14 cellular contexts compared by ENCODE assay signal in genomic region chr1:3084154-3084553, GRCh38. TPM values are rescaled to one million over a fixed set of nuclear protein-coding genes. Genes with fewer than 3 reads are reported as not detected.
DNase-seq lines count a peak whose midpoint lies in the region; ATAC-seq and TF ChIP-seq lines count a peak whose summit lies in the region.
"Had no signal": no experiment of that assay in that cellular context is flagged by ENCODE, and none has a peak within 500 bp of the region (broad histone marks: within the 10 kb centered on the region; RNA-seq: fewer than 3 reads in every experiment).

No MANE protein-coding gene starts in this region.

- H3K9me3 ChIP-seq in neural progenitor cell (ENCODE audit: low read depth), result no peaks in the 10 kb centered on the region

- H2AFZ ChIP-seq in GM23338, result no peak overlapping the region
- H2AFZ ChIP-seq in neural progenitor cell (replicated peaks), result no peak overlapping the region

- peak overlapping the region; percentile 20 for H3K9ac ChIP-seq in neural progenitor cell

- no peaks in the 10 kb centered on the region for H3K9me3 Mint-ChIP-seq in GM23338
- H3K9me3 Mint-ChIP-seq in neural progenitor cell, result no peaks in the 10 kb centered on the region
- H3K9me3 Mint-ChIP-seq: CD8-positive, alpha-beta T cell; H9 had no signal

- no peaks in the 10 kb centered on the region for H3K9me2 ChIP-seq in GM23338 (ENCODE audit: insufficient read depth)

- H3K4me1 Mint-ChIP-seq in GM23338 (no peaks in the 10 kb centered on the region; the same call in 2 of the 3 replicates), neural progenitor cell (peaks cover 31% of the 10 kb centered on the region)
- H3K4me1 Mint-ChIP-seq: CD14-positive monocyte had no signal

- H3K27ac Mint-ChIP-seq in GM23338 (no peak overlapping the region), neural progenitor cell (no peak overlapping the region)
- H3K27ac Mint-ChIP-seq: CD14-positive monocyte; CD8-positive, alpha-beta T cell had no signal

- H4K20me1 ChIP-seq in GM23338 (replicated peaks; ENCODE audit: insufficient read depth) (no peaks in the 10 kb centered on the region), neural progenitor cell (ENCODE audit: low read depth) (no peaks in the 10 kb centered on the region)

- no peaks in the 10 kb centered on the region for H3K36me3 Mint-ChIP-seq in GM23338 (ENCODE audit: low read depth)
- no peaks in the 10 kb centered on the region for H3K36me3 Mint-ChIP-seq in neural progenitor cell
- H3K36me3 Mint-ChIP-seq: CD14-positive monocyte; CD8-positive, alpha-beta T cell had no signal

- H3K4me3 Mint-ChIP-seq in GM23338 (no peak overlapping the region), neural progenitor cell (no peak overlapping the region)
- H3K4me3 Mint-ChIP-seq: CD14-positive monocyte; CD8-positive, alpha-beta T cell; H9 had no signal

- DNase-seq in DMS79 treated with DMSO at 0.1 percent for 48 hours (lab: John Stamatoyannopoulos, UW), result peak; percentile 32
- no peak for DNase-seq in DMS79 (lab: John Stamatoyannopoulos, UW)
- DNase-seq in GM23338 (ENCODE audit: low spot score), result no peak
- peak; percentile 58 for DNase-seq in ecto neural progenitor cell (ENCODE audit: low spot score)
- DNase-seq in neural progenitor cell (ENCODE audit: low spot score), result peak; percentile 52
- DNase-seq in NK-92 treated with Interleukin-12 subunit alpha and Interleukin-12 subunit beta, amount 100 ng/mL, for 24 hours (lab: John Stamatoyannopoulos, UW), result no peak
- DNase-seq: CD8-positive, alpha-beta T cell; COR-L47; H9 had no signal

- no peaks in the 10 kb centered on the region for H3K36me3 ChIP-seq in GM23338 (ENCODE audit: insufficient read depth)
- H3K36me3 ChIP-seq in neural progenitor cell, result no peaks in the 10 kb centered on the region

- TF ChIP-seq CTCF in GM23338 (conservative IDR thresholded peaks at IDR 0.05; ENCODE audit: low read depth in 2 of 2), result no peak
- TF ChIP-seq CTCF in neural progenitor cell (IDR thresholded peaks at IDR 0.05), result no peak

- no peak overlapping the region for H3K4me2 ChIP-seq in GM23338
- peak overlapping the region; percentile 38 for H3K4me2 ChIP-seq in neural progenitor cell

- H3K4me1 ChIP-seq in GM23338 (ENCODE audit: insufficient read depth) (no peaks in the 10 kb centered on the region), neural progenitor cell (peaks cover 16% of the 10 kb centered on the region)

- H3K27me3 ChIP-seq in GM23338 (ENCODE audit: insufficient read depth) (no peaks in the 10 kb centered on the region), neural progenitor cell (no peaks in the 10 kb centered on the region)

- peaks cover 3% of the 10 kb centered on the region for H3K27me3 Mint-ChIP-seq in GM23338 (ENCODE audit: insufficient read depth, low read depth, poor library complexity)
- H3K27me3 Mint-ChIP-seq in neural progenitor cell (ENCODE audit: insufficient read depth, low read depth), result no peaks in the 10 kb centered on the region

- ATAC-seq in GM23338 (peak; percentile 58), HG03521 (IDR thresholded peaks at IDR 0.05; ENCODE audit: unreplicated experiment) (no peak), HG02840 (IDR thresholded peaks at IDR 0.05; ENCODE audit: low FRiP score, unreplicated experiment) (no peak)
- ATAC-seq: CD8-positive, alpha-beta T cell had no signal

- H3F3A ChIP-seq in GM23338 (replicated peaks; ENCODE audit: low read depth), result no peaks in the 10 kb centered on the region
- no peaks in the 10 kb centered on the region for H3F3A ChIP-seq in neural progenitor cell (ENCODE audit: low read depth)

- H3K4me3 ChIP-seq in GM23338, result no peak overlapping the region
- no peak overlapping the region for H3K4me3 ChIP-seq in neural progenitor cell

- H3K79me2 ChIP-seq in GM23338 (replicated peaks; ENCODE audit: insufficient read depth) (no peaks in the 10 kb centered on the region), neural progenitor cell (ENCODE audit: low read depth) (no peaks in the 10 kb centered on the region)

- H3K27ac ChIP-seq in GM23338 (ENCODE audit: low read depth) (no peak overlapping the region), neural progenitor cell (no peak overlapping the region)
- H3K27ac ChIP-seq: 22Rv1 had no signal

TF ChIP-seq in GM23338, 12 proteins besides CTCF, POLR2A, EP300 and RAD21:
- no peak for TF ChIP-seq STAT1 (IDR thresholded peaks at IDR 0.05; ENCODE audit: unreplicated experiment)

RNA-seq across cellular contexts. Expression of gene PRDM16, which starts 15.2 kb away (rescaled TPM):
- 0.14 and 0.66 TPM in 2 replicates for total RNA-seq in GM23338 (2014; rRNA removed; shearing (Covaris generic))
- 0.16 TPM in 2 replicates for polyA plus RNA-seq in GM23338 (2016; fragmentation: Nextera tagmentation; extraction: Ambion mirVana)
- total RNA-seq in neural progenitor cell (ENCODE audit: low replicate concordance), result 1.9 and 2.0 TPM in 2 replicates
- total RNA-seq: CD8-positive, alpha-beta T cell; HT1080 had no signal
- polyA plus RNA-seq: CD14-positive monocyte had no signal

Comparison
In these comparisons a context has a peak if more than half of its experiments do, and no peak if none do; other contexts are left out.
1. DNase-seq: peak in DMS79 treated with DMSO at 0.1 percent for 48 hours (single experiment), ecto neural progenitor cell (single experiment) and neural progenitor cell (single experiment); none in DMS79 (single experiment), GM23338 (single experiment) and NK-92 treated with Interleukin-12 subunit alpha and Interleukin-12 subunit beta, amount 100 ng/mL, for 24 hours (single experiment).